Comparison of ENCODE assay signal across 14 cellular contexts in the genomic region with DNA sequence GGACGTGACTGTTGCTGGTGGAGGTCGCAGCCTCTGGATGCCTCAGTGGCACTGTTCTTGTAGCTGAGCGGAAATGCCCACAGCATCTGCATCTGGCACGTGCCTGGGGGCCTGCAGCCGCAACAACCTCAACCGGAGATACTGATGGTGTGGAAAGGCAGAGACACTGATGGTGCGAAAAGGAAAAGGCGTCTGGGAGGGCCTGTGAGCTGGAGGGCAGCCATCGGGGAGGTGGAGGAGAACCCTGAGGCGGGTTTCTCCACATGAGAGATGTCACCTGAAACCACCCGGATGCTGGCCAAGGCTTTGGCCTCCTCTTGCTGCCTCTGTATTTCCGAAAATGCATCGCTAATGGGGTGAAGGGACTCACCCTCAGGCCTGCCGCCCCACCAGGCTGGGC.
DNase-seq lines count a peak whose midpoint lies in the region; TF ChIP-seq lines count a peak whose summit lies in the region.
"Had no signal": no experiment of that assay in that cellular context is flagged by ENCODE, and none has a peak within 500 bp of the region (broad histone marks: within the 10 kb centered on the region; RNA-seq: fewer than 3 reads in every experiment).

No MANE protein-coding gene starts in this region.

- H3K79me2 ChIP-seq in MM.1S (ENCODE audit: low read length) = no peaks in the 10 kb centered on the region

- peak overlapping the region; percentile 43; the same call in 1 of the 2 replicates for H3K4me3 ChIP-seq in MM.1S (ENCODE audit: low read length)
- H3K4me3 ChIP-seq: BLaER1, GM23338 had no signal

- H3K27ac ChIP-seq in MM.1S (ENCODE audit: low read length) = no peak overlapping the region
- H3K27ac ChIP-seq: BLaER1 had no signal

- H3K27ac Mint-ChIP-seq in HFFc6 = no peak overlapping the region
- H3K27ac Mint-ChIP-seq: CD14-positive monocyte; CD4-positive, alpha-beta memory T cell; GM23338 had no signal

- TF ChIP-seq CTCF in HFFc6 (IDR thresholded peaks at IDR 0.05) = no peak
- no peak for TF ChIP-seq CTCF in MM.1S (IDR thresholded peaks at IDR 0.05; ENCODE audit: low read length)

- DNase-seq in HFFc6 (no peak), MM.1S (no peak), RPMI7951 (ENCODE audit: low read depth) (peak; percentile 1), dedifferentiated amniotic fluid mesenchymal stem cell (ENCODE audit: extremely low spot score) (peak; percentile 4), HCEC 1CT (no peak), DMS53 (lab: John Stamatoyannopoulos, UW) (no peak), GM19240 (ENCODE audit: insufficient read length, low spot score) (no peak)
- DNase-seq: 8988T; CD4-positive, alpha-beta memory T cell; DND-41; EL had no signal

- H3K9me2 ChIP-seq in MM.1S (replicated peaks; ENCODE audit: insufficient read depth, low read length) = no peaks in the 10 kb centered on the region

- no peaks in the 10 kb centered on the region for H3K4me1 Mint-ChIP-seq in HFFc6 (ENCODE audit: low read depth)
- H3K4me1 Mint-ChIP-seq: CD14-positive monocyte; CD4-positive, alpha-beta memory T cell; GM23338 had no signal

- H3K27me3 Mint-ChIP-seq in HFFc6 (ENCODE audit: insufficient read depth) = peaks cover 4% of the 10 kb centered on the region
- H3K27me3 Mint-ChIP-seq: CD4-positive, alpha-beta memory T cell had no signal

- no peaks in the 10 kb centered on the region for H3K4me1 ChIP-seq in MM.1S (ENCODE audit: low read length)
- H3K4me1 ChIP-seq: BLaER1 had no signal

- no peak overlapping the region for H3K9ac ChIP-seq in MM.1S (ENCODE audit: low read length)
- H3K9ac ChIP-seq: BLaER1 had no signal

- H3F3A ChIP-seq in MM.1S (ENCODE audit: insufficient read depth, low read length) = no peaks in the 10 kb centered on the region

- peak overlapping the region; percentile 59; the same call in 1 of the 2 replicates for H3K4me2 ChIP-seq in MM.1S (ENCODE audit: low read depth, low read length)
- H3K4me2 ChIP-seq: BLaER1, GM23338 had no signal

- no peaks in the 10 kb centered on the region for H4K20me1 ChIP-seq in MM.1S (ENCODE audit: insufficient read depth, low read length)
- H4K20me1 ChIP-seq: BLaER1 had no signal

- peak overlapping the region; percentile 53; the same call in 1 of the 2 replicates for H3K4me3 Mint-ChIP-seq in HFFc6
- H3K4me3 Mint-ChIP-seq: CD14-positive monocyte; CD4-positive, alpha-beta memory T cell; GM23338 had no signal

- H3K36me3 ChIP-seq in MM.1S (replicated peaks; ENCODE audit: insufficient read depth, low read length) = no peaks in the 10 kb centered on the region
- H3K36me3 ChIP-seq: BLaER1 had no signal

- H2AFZ ChIP-seq in MM.1S (ENCODE audit: low read length) = peak overlapping the region; percentile 61
- H2AFZ ChIP-seq: GM23338 had no signal

- H3K9me3 ChIP-seq in MM.1S (replicated peaks; ENCODE audit: insufficient read depth, low read length) = no peaks in the 10 kb centered on the region
- H3K9me3 ChIP-seq: BLaER1 had no signal

- no peaks in the 10 kb centered on the region for H3K36me3 Mint-ChIP-seq in HFFc6 (ENCODE audit: low read depth)
- H3K36me3 Mint-ChIP-seq: CD14-positive monocyte; CD4-positive, alpha-beta memory T cell had no signal

- no peaks in the 10 kb centered on the region for H3K27me3 ChIP-seq in MM.1S (replicated peaks; ENCODE audit: insufficient read depth, low read length)
- H3K27me3 ChIP-seq: BLaER1 had no signal

- peaks cover 58% of the 10 kb centered on the region for H3K9me3 Mint-ChIP-seq in HFFc6

Comparison
In these comparisons a context has a peak if more than half of its experiments do, and no peak if none do; other contexts are left out.
1. DNase-seq: peak in RPMI7951 (single experiment) and dedifferentiated amniotic fluid mesenchymal stem cell (single experiment); none in HFFc6 (single experiment), MM.1S (single experiment), HCEC 1CT (single experiment), DMS53 (single experiment) and GM19240 (single experiment).